ENCODE assay signal across 9 cellular contexts in genomic region chr7:95331004-95331337, GRCh38.
DNase-seq lines count a peak whose midpoint lies in the region; ATAC-seq and TF ChIP-seq lines count a peak whose summit lies in the region.
"Had no signal": no experiment of that assay in that cellular context is flagged by ENCODE, and none has a peak within 500 bp of the region (broad histone marks: within the 10 kb centered on the region; RNA-seq: fewer than 3 reads in every experiment).

No MANE protein-coding gene starts in this region.

- H3K9me3 ChIP-seq in BLaER1, result no peaks in the 10 kb centered on the region

- peak; percentile 27 for ATAC-seq in GM21360 (IDR thresholded peaks at IDR 0.05; ENCODE audit: unreplicated experiment)
- ATAC-seq in HG03520 (IDR thresholded peaks at IDR 0.05; ENCODE audit: unreplicated experiment), result peak; percentile 24

- no peaks in the 10 kb centered on the region for H3K36me3 ChIP-seq in BLaER1

- peak overlapping the region; percentile 57; the same call in 1 of the 2 replicates for H3K4me3 ChIP-seq in BLaER1
- peak overlapping the region; percentile 24 for H3K4me3 ChIP-seq in fibroblast of pulmonary artery (replicated peaks; ENCODE audit: low read depth, low read length)
- H3K4me3 ChIP-seq: SK-N-MC had no signal

- peak overlapping the region; percentile 53; the same call in 1 of the 2 replicates for H3K9ac ChIP-seq in BLaER1

- DNase-seq in fibroblast of pulmonary artery (ENCODE audit: low read depth) (no peak), COR-L47 (lab: John Stamatoyannopoulos, UW) (no peak), NCI-H510A (lab: John Stamatoyannopoulos, UW) (no peak), NCI-H446 treated with DMSO at 0.1 percent for 48 hours (lab: John Stamatoyannopoulos, UW) (no peak), MV-4-11 (lab: John Stamatoyannopoulos, UW) (no peak)

- no peaks in the 10 kb centered on the region for H4K20me1 ChIP-seq in BLaER1

- peaks cover 11% of the 10 kb centered on the region; the same call in 1 of the 2 replicates for H3K4me1 ChIP-seq in BLaER1

- H3K27me3 ChIP-seq in BLaER1, result no peaks in the 10 kb centered on the region

- peak overlapping the region; percentile 26; the same call in 1 of the 2 replicates for H3K27ac ChIP-seq in BLaER1
- H3K27ac ChIP-seq: SK-N-MC had no signal

- no peak for TF ChIP-seq CTCF in fibroblast of pulmonary artery (IDR thresholded peaks at IDR 0.05; ENCODE audit: low read length, missing control alignments)

- peak overlapping the region; percentile 88 for H3K4me2 ChIP-seq in BLaER1
